In the genomic region with DNA sequence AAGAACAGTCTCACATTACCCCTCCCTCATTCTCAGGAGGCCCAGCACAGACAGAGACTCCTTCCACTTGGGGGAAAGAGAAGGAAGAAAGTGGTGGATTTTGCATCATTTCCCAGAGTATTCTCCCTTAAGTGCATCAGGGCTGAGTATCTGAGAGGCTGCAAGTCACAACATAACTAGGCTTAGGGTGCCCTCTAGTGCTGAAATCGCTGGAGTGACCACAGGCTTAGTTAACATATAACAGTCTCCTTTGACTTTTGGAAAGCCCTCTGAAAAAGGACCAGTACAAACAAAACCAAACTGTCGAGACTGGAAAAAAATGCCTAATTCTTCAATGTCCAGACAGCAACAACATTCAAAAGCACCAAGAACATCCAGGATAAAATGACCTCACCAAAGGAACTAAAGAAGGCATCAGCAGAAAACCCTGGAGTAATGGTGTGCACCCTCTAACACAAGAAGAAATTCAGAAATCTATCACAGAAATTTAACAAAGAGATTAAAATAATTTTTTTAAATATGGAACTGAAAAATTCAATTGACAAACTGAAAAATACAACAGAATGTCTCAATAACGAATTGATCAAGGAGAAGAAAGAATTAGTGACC, we compare ENCODE assay signal across 9 cellular contexts.
DNase-seq lines count a peak whose midpoint lies in the region; ATAC-seq and TF ChIP-seq lines count a peak whose summit lies in the region.
"Had no signal": no experiment of that assay in that cellular context is flagged by ENCODE, and none has a peak within 500 bp of the region (broad histone marks: within the 10 kb centered on the region; RNA-seq: fewer than 3 reads in every experiment).

No MANE protein-coding gene starts in this region.

- BruUV-seq in A673 (replicated peaks; lab: Mats Ljungman, UMichigan) (no TSS peak), PC-9 (replicated peaks; lab: Mats Ljungman, UMichigan) (no TSS peak), mammary epithelial cell (replicated peaks; lab: Mats Ljungman, UMichigan) (no TSS peak)

- no peak overlapping the region for H2AFZ ChIP-seq in PC-9
- H2AFZ ChIP-seq in mammary epithelial cell (ENCODE audit: low read depth, low read length), result no peak overlapping the region

- H3K36me3 ChIP-seq in A673 (ENCODE audit: insufficient read depth, low read length, poor library complexity, severe bottlenecking) (no peaks in the 10 kb centered on the region), HAP-1 (replicated peaks) (no peaks in the 10 kb centered on the region), PC-9 (ENCODE audit: low read depth) (no peaks in the 10 kb centered on the region), mammary epithelial cell (ENCODE audit: insufficient read depth, low read length) (no peaks in the 10 kb centered on the region), lower lobe of right lung (no peaks in the 10 kb centered on the region)

- H3K4me1 ChIP-seq in A673 (ENCODE audit: insufficient read depth, low read length, poor library complexity, severe bottlenecking), result no peaks in the 10 kb centered on the region
- H3K4me1 ChIP-seq in HAP-1, result no peaks in the 10 kb centered on the region
- H3K4me1 ChIP-seq in PC-9 (replicated peaks; ENCODE audit: insufficient read depth), result no peaks in the 10 kb centered on the region
- no peaks in the 10 kb centered on the region for H3K4me1 ChIP-seq in mammary epithelial cell (ENCODE audit: insufficient read depth, low read length)
- H3K4me1 ChIP-seq in lower lobe of right lung, result no peaks in the 10 kb centered on the region

- H3K27ac ChIP-seq in A673 (ENCODE audit: low read depth, low read length, poor library complexity, severe bottlenecking), result no peak overlapping the region
- H3K27ac ChIP-seq in PC-9, result no peak overlapping the region
- H3K27ac ChIP-seq in mammary epithelial cell (ENCODE audit: insufficient read depth, low read depth, low read length), result no peak overlapping the region
- H3K27ac ChIP-seq in lower lobe of right lung, result no peak overlapping the region
- H3K27ac ChIP-seq: skin epidermis had no signal

- WGBS in mammary epithelial cell (ENCODE audit: low coverage, missing lambda C conversion rate), result 0% methylated on average over 3 of the region's 3 CpGs

- in situ Hi-C loops in HAP-1 (cut with MboI; ENCODE audit: low sequenced_read_pairs) (no loop called here), mammary epithelial cell (cut with MboI; ENCODE audit: low sequenced_read_pairs in 2 of 2) (no loop called here)

- H3K4me2 ChIP-seq in PC-9 (no peak overlapping the region), mammary epithelial cell (ENCODE audit: insufficient read depth, low read depth, low read length) (no peak overlapping the region)

- no peaks in the 10 kb centered on the region for H3K9me3 ChIP-seq in A673 (ENCODE audit: low read depth, low read length, poor library complexity, severe bottlenecking)
- H3K9me3 ChIP-seq in HAP-1, result no peaks in the 10 kb centered on the region
- H3K9me3 ChIP-seq in PC-9 (ENCODE audit: insufficient read depth, low read depth), result no peaks in the 10 kb centered on the region
- H3K9me3 ChIP-seq in mammary epithelial cell (replicated peaks; ENCODE audit: insufficient read depth, low read length), result peaks cover 8% of the 10 kb centered on the region
- no peaks in the 10 kb centered on the region for H3K9me3 ChIP-seq in lower lobe of right lung

- intact Hi-C loops in A673 (cut with micrococcal nuclease; ENCODE audit: unreplicated experiment) (loop anchor here (2.0 to 10.0 kb wide), 3 partner anchors 342 to 1257 kb away; no protein-coding TSS in a partner anchor), PC-9 (cut with micrococcal nuclease; ENCODE audit: unreplicated experiment) (loop anchor here (1.0 kb wide), 1 partner anchor 1257 kb away; no protein-coding TSS in a partner anchor), mammary epithelial cell (cut with micrococcal nuclease) (loop anchor here (1.0 kb wide), 1 partner anchor 776 kb away; no protein-coding TSS in a partner anchor), lower lobe of right lung (cut with DNase I) (no loop called here)

- DNase-seq in A673 (ENCODE audit: low spot score) (peak; percentile 86), GM10266 (ENCODE audit: extremely low spot score) (peak; percentile 19), HAP-1 (ENCODE audit: low spot score in 2 of 2) (peak; percentile 62 to 84), KG1 (lab: John Stamatoyannopoulos, UW) (peak; percentile 49), PC-9 (peak; percentile 43 to 53), mammary epithelial cell (peak; percentile 43), lower lobe of right lung (no peak)
- no peak for DNase-seq in activated effector memory CD4-positive, alpha-beta T cell treated with anti-CD3 and anti-CD28 coated beads, Interleukin-2, amount 50 U/mL, for 16 hours

- H4K20me1 ChIP-seq in PC-9 (ENCODE audit: insufficient read depth), result no peaks in the 10 kb centered on the region
- no peaks in the 10 kb centered on the region for H4K20me1 ChIP-seq in mammary epithelial cell (ENCODE audit: insufficient read depth, low read length)

- POLR2A ChIA-PET in A673 (lab: Charles Lee; ENCODE audit: low non-redundant PET), result interaction anchor here (0.6 kb wide), 1 partner anchor 604 kb away, joined by 7 read pairs; no protein-coding TSS in a partner anchor
- POLR2A ChIA-PET in PC-9 (lab: Charles Lee; ENCODE audit: unreplicated experiment), result no interaction called here

- CTCF ChIA-PET in A673 (lab: Charles Lee) (interaction anchor here (0.6 kb wide), 6 partner anchors 20 to 695 kb away, joined by 4 to 11 read pairs (median 6); no protein-coding TSS in a partner anchor), PC-9 (lab: Charles Lee) (no interaction called here), mammary epithelial cell (lab: Charles Lee; ENCODE audit: low non-redundant PET) (no interaction called here)

- no peak overlapping the region for H3K4me3 ChIP-seq in A673 (ENCODE audit: low read depth, low read length, poor library complexity, severe bottlenecking)
- no peak overlapping the region for H3K4me3 ChIP-seq in HAP-1
- no peak overlapping the region for H3K4me3 ChIP-seq in PC-9
- H3K4me3 ChIP-seq in mammary epithelial cell (replicated peaks in 1 of 3; ENCODE audit: insufficient read depth in 1 of 3, low read depth in 2 of 3, low read length in 3 of 3), result no peak overlapping the region
- no peak overlapping the region for H3K4me3 ChIP-seq in lower lobe of right lung
- H3K4me3 ChIP-seq: skin epidermis had no signal

- TF ChIP-seq CTCF in A673 (conservative IDR thresholded peaks at IDR 0.05; ENCODE audit: low read depth, low read length), result peak; percentile 83
- peak; percentile 77 for TF ChIP-seq CTCF in GM10266 (IDR thresholded peaks at IDR 0.05; ENCODE audit: control insufficient read depth, insufficient read depth, low read depth, missing control alignments)
- TF ChIP-seq CTCF in PC-9 (conservative IDR thresholded peaks at IDR 0.05), result peak; percentile 78
- TF ChIP-seq CTCF in mammary epithelial cell (conservative IDR thresholded peaks at IDR 0.05 in 1 of 2, IDR thresholded peaks at IDR 0.05 in 1 of 2; ENCODE audit: extremely low read depth in 1 of 2, insufficient read depth in 1 of 2, low read depth in 1 of 2, low read length in 2 of 2), result peak; percentile 57 to 75
- peak; percentile 57 for TF ChIP-seq CTCF in lower lobe of right lung (IDR thresholded peaks at IDR 0.05)

- ATAC-seq in lower lobe of right lung, result peak; percentile 74 to 81

- H3K27me3 ChIP-seq in A673 (replicated peaks; ENCODE audit: insufficient read depth, low read depth, low read length, poor library complexity) (peaks cover 9% of the 10 kb centered on the region), HAP-1 (ENCODE audit: low read depth) (no peaks in the 10 kb centered on the region; the same call in 1 of the 2 replicates), PC-9 (ENCODE audit: insufficient read depth, low read depth) (no peaks in the 10 kb centered on the region), mammary epithelial cell (ENCODE audit: insufficient read depth, low read length) (no peaks in the 10 kb centered on the region), lower lobe of right lung (ENCODE audit: low read depth) (no peaks in the 10 kb centered on the region)

- no peak overlapping the region for H3K9ac ChIP-seq in mammary epithelial cell (ENCODE audit: insufficient read depth, low read length)

- no peaks in the 10 kb centered on the region for H3K79me2 ChIP-seq in PC-9 (ENCODE audit: low read depth)
- H3K79me2 ChIP-seq in mammary epithelial cell (ENCODE audit: insufficient read depth, low read length), result no peaks in the 10 kb centered on the region

- dilution Hi-C loops in mammary epithelial cell (cut with HindIII; ENCODE audit: low sequenced_read_pairs), result no loop called here

- no peaks in the 10 kb centered on the region for H3K9me2 ChIP-seq in PC-9 (ENCODE audit: insufficient read depth)

- no peaks in the 10 kb centered on the region for H3F3A ChIP-seq in PC-9 (ENCODE audit: insufficient read depth, low read depth)

Comparison
In these comparisons a context has a peak if more than half of its experiments do, and no peak if none do; other contexts are left out.
1. DNase-seq: peak in A673 (single experiment), GM10266 (single experiment), HAP-1 (2 of 2), KG1 (single experiment), PC-9 (2 of 2) and mammary epithelial cell (single experiment); none in lower lobe of right lung (single experiment) and activated effector memory CD4-positive, alpha-beta T cell treated with anti-CD3 and anti-CD28 coated beads, Interleukin-2, amount 50 U/mL, for 16 hours (single experiment).
2. Peak in every context shown above with its lines, with median percentiles within 50 percentile points of each other: CTCF ChIP-seq.